8 cellular contexts compared by ENCODE assay signal in genomic region chr14:49895480-49895879, GRCh38. TPM values are rescaled to one million over a fixed set of nuclear protein-coding genes. Genes with fewer than 3 reads are reported as not detected.
DNase-seq lines count a peak whose midpoint lies in the region; ATAC-seq and TF ChIP-seq lines count a peak whose summit lies in the region.

No MANE protein-coding gene starts in this region.

- H3K27me3 Mint-ChIP-seq in activated T-cell treated with anti-CD3 and anti-CD28 coated beads, Interleukin-2, amount 50 U/mL, for 24 hours = no peaks in the 10 kb centered on the region

- H3K27ac ChIP-seq in iPS-20b (ENCODE audit: low read length) (no peak overlapping the region), thoracic aorta (peak overlapping the region in 1 of 2 donors; percentile 34)

- H3K36me3 ChIP-seq in iPS-20b (ENCODE audit: insufficient read depth, low read depth, low read length) (peaks cover 27% of the 10 kb centered on the region), thoracic aorta (no peaks in the 10 kb centered on the region)

- H3K4me1 ChIP-seq in iPS-20b (ENCODE audit: insufficient read depth, low read length) (peaks cover 12% of the 10 kb centered on the region; the same call in 1 of the 2 replicates), thoracic aorta (ENCODE audit: control insufficient read depth in 1 of 2, low read depth in 2 of 2) (peaks cover 38 to 57% of the 10 kb centered on the region in 2 donors)

- peak overlapping the region; percentile 37; the same call in 1 of the 2 replicates for H3K9ac ChIP-seq in iPS-20b (ENCODE audit: low read depth, low read length)

- no peaks in the 10 kb centered on the region for H3K27me3 ChIP-seq in iPS-20b (ENCODE audit: insufficient read depth, low read length)
- H3K27me3 ChIP-seq in thoracic aorta (replicated peaks; ENCODE audit: insufficient read depth) = no peaks in the 10 kb centered on the region

- H3K4me3 ChIP-seq in WI38 (ENCODE audit: low read depth, low read length) (peak overlapping the region; percentile 93), iPS-20b (ENCODE audit: low read length) (peak overlapping the region; percentile 91), thoracic aorta (peak overlapping the region; percentile 86)

- ATAC-seq in thoracic aorta (ENCODE audit: insufficient number of reproducible peaks, low FRiP score, low read depth) (no peak), HG02571 (IDR thresholded peaks at IDR 0.05; ENCODE audit: unreplicated experiment) (no peak)

- no peak for DNase-seq in activated T-cell treated with anti-CD3 and anti-CD28 coated beads, Interleukin-2, amount 50 U/mL, for 24 hours
- DNase-seq in activated T-cell treated with anti-CD3 and anti-CD28 coated beads for 4 hours (no peak), thoracic aorta (ENCODE audit: low spot score) (no peak), NCI-H2196 treated with DMSO at 0.1 percent for 48 hours (lab: John Stamatoyannopoulos, UW; ENCODE audit: unreplicated experiment) (no peak)
- no peak for DNase-seq in effector CD4-positive, alpha-beta T cell

- peaks cover 84% of the 10 kb centered on the region for H3K36me3 Mint-ChIP-seq in activated T-cell treated with anti-CD3 and anti-CD28 coated beads, Interleukin-2, amount 50 U/mL, for 24 hours (ENCODE audit: low read depth)

- TF ChIP-seq CTCF in WI38 (IDR thresholded peaks at IDR 0.05; ENCODE audit: low read depth, low read length) (no peak), thoracic aorta (IDR thresholded peaks at IDR 0.05) (no peak)

- no peaks in the 10 kb centered on the region for H3K9me3 Mint-ChIP-seq in activated T-cell treated with anti-CD3 and anti-CD28 coated beads, Interleukin-2, amount 50 U/mL, for 24 hours

- H3K4me3 Mint-ChIP-seq in activated T-cell treated with anti-CD3 and anti-CD28 coated beads, Interleukin-2, amount 50 U/mL, for 24 hours = peak overlapping the region; percentile 94

- peak overlapping the region; percentile 99 for H3K27ac Mint-ChIP-seq in activated T-cell treated with anti-CD3 and anti-CD28 coated beads, Interleukin-2, amount 50 U/mL, for 24 hours

- peaks cover 39% of the 10 kb centered on the region for H3K4me1 Mint-ChIP-seq in activated T-cell treated with anti-CD3 and anti-CD28 coated beads, Interleukin-2, amount 50 U/mL, for 24 hours (ENCODE audit: low read depth)

- H3K9me3 ChIP-seq in iPS-20b (ENCODE audit: insufficient read depth, low read depth, low read length) (no peaks in the 10 kb centered on the region), thoracic aorta (no peaks in the 10 kb centered on the region)

RNA-seq across cellular contexts. Expression of gene ARF6, which starts 2.6 kb away (rescaled TPM):
- 10 to 100 TPM; 33.7 to 67.2 TPM for total RNA-seq in thoracic aorta

RNA-seq across cellular contexts. Expression of gene NEMF, which starts 42.9 kb away (rescaled TPM):
- total RNA-seq in thoracic aorta = 100 to 1,000 TPM in 1 of 2 donors, 10 to 100 TPM in 1; 49.5 to 126 TPM
